ENCODE assay signal across 10 cellular contexts in genomic region chr3:149448331-149448831, GRCh38. TPM values are rescaled to one million over a fixed set of nuclear protein-coding genes. Genes with fewer than 3 reads are reported as not detected.
A peak's percentile ranks its signal among the peaks of the same experiment; 100 is the strongest.
DNase-seq lines count a peak whose midpoint lies in the region; ATAC-seq and TF ChIP-seq lines count a peak whose summit lies in the region.
"Had no signal": no experiment of that assay in that cellular context is flagged by ENCODE, and none has a peak within 500 bp of the region (broad histone marks: within the 10 kb centered on the region; RNA-seq: fewer than 3 reads in every experiment).

No MANE protein-coding gene starts in this region.

- H3K27me3 ChIP-seq in SJCRH30: no peaks in the 10 kb centered on the region

- peak overlapping the region; percentile 65 for H3K4me3 Mint-ChIP-seq in HFFc6
- H3K4me3 Mint-ChIP-seq in activated CD4-positive, alpha-beta T cell treated with anti-CD3 and anti-CD28 coated beads for 36 hours: no peak overlapping the region

- TF ChIP-seq CTCF in HFFc6 (IDR thresholded peaks at IDR 0.05) (no peak), fibroblast of mammary gland (conservative IDR thresholded peaks at IDR 0.05; ENCODE audit: control insufficient read depth, insufficient read depth, low read depth, low read length) (no peak)

- CTCF ChIA-PET in activated CD4-positive, alpha-beta T cell treated with anti-CD3 and anti-CD28 coated beads for 36 hours (lab: Charles Lee): no interaction called here

- intact Hi-C loops in sciatic nerve (cut with DNase I): no loop called here
- intact Hi-C loops in activated CD4-positive, alpha-beta T cell treated with anti-CD3 and anti-CD28 coated beads for 36 hours (cut with DNase I, micrococcal nuclease): no loop called here

- peaks cover 24% of the 10 kb centered on the region for H3K36me3 Mint-ChIP-seq in HFFc6 (ENCODE audit: low read depth)
- no peaks in the 10 kb centered on the region for H3K36me3 Mint-ChIP-seq in activated CD4-positive, alpha-beta T cell treated with anti-CD3 and anti-CD28 coated beads for 36 hours (ENCODE audit: low read depth)

- H3K4me1 ChIP-seq in SJCRH30: peaks cover 6% of the 10 kb centered on the region

- peak overlapping the region; percentile 92 for H3K27ac Mint-ChIP-seq in HFFc6
- H3K27ac Mint-ChIP-seq in activated CD4-positive, alpha-beta T cell treated with anti-CD3 and anti-CD28 coated beads for 36 hours: no peak overlapping the region

- no peaks in the 10 kb centered on the region for H3K27me3 Mint-ChIP-seq in HFFc6 (ENCODE audit: insufficient read depth)
- no peaks in the 10 kb centered on the region for H3K27me3 Mint-ChIP-seq in activated CD4-positive, alpha-beta T cell treated with anti-CD3 and anti-CD28 coated beads for 36 hours

- H3K9me3 ChIP-seq in SJCRH30 (replicated peaks): 0 out of 2 replicates have a peak, but pooled peaks cover 4% of the 10 kb centered on the region

- H3K36me3 ChIP-seq in SJCRH30: no peaks in the 10 kb centered on the region

- no peak overlapping the region for H3K4me3 ChIP-seq in fibroblast of mammary gland (ENCODE audit: control insufficient read depth, low read depth, low read length)
- H3K4me3 ChIP-seq in SJCRH30: no peak overlapping the region

- DNase-seq in HFFc6 (peak; percentile 77), RPMI7951 (ENCODE audit: low read depth) (peak; percentile 52), fibroblast of mammary gland (ENCODE audit: low read depth) (peak; percentile 72), sciatic nerve (ENCODE audit: low spot score) (no peak), SJCRH30 (no peak)
- no peak for DNase-seq in stimulated activated CD4-positive, alpha-beta T cell treated with anti-CD3 and anti-CD28 coated beads, Interleukin-2, amount 100 ng/mL, for 48 hours
- DNase-seq in activated CD4-positive, alpha-beta T cell treated with anti-CD3 and anti-CD28 coated beads for 36 hours: no peak
- DNase-seq: NCI-H510A treated with DMSO at 0.1 percent for 48 hours; stimulated activated naive CD8-positive, alpha-beta T cell treated with anti-CD3 and anti-CD28 coated beads, Interleukin-15, Interleukin-2, amounts not matched to agents 100 U/mL and 50 U/mL, for 24 hours had no signal

- ATAC-seq in sciatic nerve: peak; percentile 39
- ATAC-seq in activated CD4-positive, alpha-beta T cell treated with anti-CD3 and anti-CD28 coated beads for 36 hours: no peak
- ATAC-seq: stimulated activated naive CD8-positive, alpha-beta T cell treated with anti-CD3 and anti-CD28 coated beads, Interleukin-15, Interleukin-2, amounts not matched to agents 100 U/mL and 50 U/mL, for 24 hours had no signal

- H3K4me1 Mint-ChIP-seq in HFFc6 (ENCODE audit: low read depth): peaks cover 72% of the 10 kb centered on the region
- H3K4me1 Mint-ChIP-seq in activated CD4-positive, alpha-beta T cell treated with anti-CD3 and anti-CD28 coated beads for 36 hours: no peaks in the 10 kb centered on the region

- H3K27ac ChIP-seq in SJCRH30: no peak overlapping the region

- H3K9me3 Mint-ChIP-seq in HFFc6: peaks cover 32% of the 10 kb centered on the region
- H3K9me3 Mint-ChIP-seq in activated CD4-positive, alpha-beta T cell treated with anti-CD3 and anti-CD28 coated beads for 36 hours (ENCODE audit: low read depth): peaks cover 4% of the 10 kb centered on the region

- POLR2A ChIA-PET in activated CD4-positive, alpha-beta T cell treated with anti-CD3 and anti-CD28 coated beads for 36 hours (lab: Charles Lee): no interaction called here

RNA-seq across cellular contexts. Expression of gene TM4SF4, which starts 26.1 kb away (rescaled TPM):
- 1 to 10 TPM in 1 of 6 experiments, under 1 TPM in 5; 0.25 to 1.3 (median 0.63) TPM for total RNA-seq in HFFc6 (2021; fragmentation: NEBNext Ultra II Directional; extraction: Animal tissue kit (Norgen Biotek cat#: 25700))
- not detected in 2 replicates for total RNA-seq in RPMI7951 (2014; rRNA removed; shearing (Covaris generic))
- total RNA-seq in sciatic nerve: not detected
- not detected in 2 replicates for total RNA-seq in SJCRH30 (2014; rRNA removed; shearing (Covaris generic))
- total RNA-seq in activated CD4-positive, alpha-beta T cell treated with anti-CD3 and anti-CD28 coated beads for 36 hours: not detected
- total RNA-seq: skeletal muscle tissue had no signal

Comparison
In these comparisons a context has a peak if more than half of its experiments do, and no peak if none do; other contexts are left out.
1. DNase-seq: peak in HFFc6 (single experiment), RPMI7951 (single experiment) and fibroblast of mammary gland (single experiment); none in sciatic nerve (single experiment), SJCRH30 (0 of 2), stimulated activated CD4-positive, alpha-beta T cell treated with anti-CD3 and anti-CD28 coated beads, Interleukin-2, amount 100 ng/mL, for 48 hours (0 of 2) and activated CD4-positive, alpha-beta T cell treated with anti-CD3 and anti-CD28 coated beads for 36 hours (single experiment).